9 cellular contexts compared by ENCODE assay signal in the genomic region with DNA sequence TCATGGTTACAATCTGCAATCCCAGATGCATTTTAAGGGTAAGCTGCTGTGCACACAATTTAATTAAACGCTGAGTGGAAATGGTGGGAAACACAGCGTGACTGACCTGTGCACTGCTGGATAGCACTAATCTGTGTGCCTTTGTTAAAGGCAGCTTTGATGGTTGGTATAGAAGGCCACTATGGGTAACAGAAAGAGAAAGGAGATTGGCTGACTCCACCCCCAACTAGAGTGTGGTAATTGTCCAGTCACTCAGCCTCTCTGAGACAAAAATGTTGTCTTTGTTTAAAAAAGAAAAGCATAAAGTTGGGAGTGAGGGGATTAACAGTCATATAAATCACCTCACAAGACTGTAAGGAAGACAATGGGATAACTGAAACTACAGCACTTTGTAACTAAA. TPM values are rescaled to one million over a fixed set of nuclear protein-coding genes. Genes with fewer than 3 reads are reported as not detected.
DNase-seq lines count a peak whose midpoint lies in the region; TF ChIP-seq lines count a peak whose summit lies in the region.
"Not testable (repeated sequence)": the region's sequence is repeated elsewhere in the genome, so short reads cannot be mapped to it uniquely, and the experiment has no call there.
"Had no signal": no experiment of that assay in that cellular context is flagged by ENCODE, and none has a peak within 500 bp of the region (broad histone marks: within the 10 kb centered on the region; RNA-seq: fewer than 3 reads in every experiment).

No MANE protein-coding gene starts in this region.

- H3K9me3 Mint-ChIP-seq in H9, endodermal cell: not testable (repeated sequence)

- not testable (repeated sequence) for H3K4me1 Mint-ChIP-seq in H9, endodermal cell

- not testable (repeated sequence) for H3K14ac ChIP-seq in H9 (ENCODE audit: insufficient read depth, low read length); neuronal stem cell (ENCODE audit: low read length)

- not testable (repeated sequence) for H3K9me3 ChIP-seq in H9 (ENCODE audit: control insufficient read depth, low read depth, low read length); MM.1S (replicated peaks; ENCODE audit: insufficient read depth, low read length); endodermal cell (ENCODE audit: control insufficient read depth, low read length); neuronal stem cell (replicated peaks in 1 of 2; ENCODE audit: control insufficient read depth in 2 of 2, insufficient read depth in 1 of 2, low read depth in 1 of 2, low read length in 2 of 2)

- not testable (repeated sequence) for H3K27me3 ChIP-seq in H9 (ENCODE audit: insufficient read depth, low read length); MM.1S (replicated peaks; ENCODE audit: insufficient read depth, low read length); endodermal cell (ENCODE audit: control insufficient read depth, insufficient read depth, low read length, poor library complexity, severe bottlenecking); neuronal stem cell (ENCODE audit: control insufficient read depth in 3 of 3, insufficient read depth in 3 of 3, low read depth in 1 of 3, low read length in 3 of 3)

- H4K91ac ChIP-seq in H9 (ENCODE audit: insufficient read length, low read depth, low read length); neuronal stem cell (ENCODE audit: low read depth, low read length, poor library complexity): not testable (repeated sequence)

- H2AK5ac ChIP-seq in H9 (ENCODE audit: insufficient read length, low read length); neuronal stem cell (ENCODE audit: low read depth, low read length): not testable (repeated sequence)

- H2BK20ac ChIP-seq in H9 (ENCODE audit: low read depth, low read length, poor library complexity, severe bottlenecking) = not testable (repeated sequence)

- H3K36me3 Mint-ChIP-seq in H9 (ENCODE audit: insufficient read depth in 1 of 3, low read depth in 3 of 3); endodermal cell (ENCODE audit: low read depth): not testable (repeated sequence)

- not testable (repeated sequence) for H3K4me2 ChIP-seq in H9 (ENCODE audit: insufficient read depth, insufficient read length, low read length); MM.1S (ENCODE audit: low read depth, low read length); neuronal stem cell (ENCODE audit: insufficient read depth, low read length, poor library complexity, severe bottlenecking)

- DNase-seq in Daoy (ENCODE audit: low read depth) (peak; percentile 0), H9 (peak; percentile 4), MM.1S (peak; percentile 26), astrocyte of the hippocampus (ENCODE audit: low read depth, low spot score) (peak; percentile 2), endodermal cell (peak; percentile 31), fibroblast of the aortic adventitia (ENCODE audit: low read depth) (peak; percentile 24), neuronal stem cell (ENCODE audit: low spot score) (peak; percentile 36)

- not testable (repeated sequence) for H3K4me1 ChIP-seq in H9 (ENCODE audit: insufficient read depth, low read length); MM.1S (ENCODE audit: low read length); endodermal cell (ENCODE audit: control insufficient read depth, insufficient read depth, low read length); neuronal stem cell (ENCODE audit: control insufficient read depth in 2 of 2, insufficient read depth in 1 of 2, low read depth in 1 of 2, low read length in 2 of 2)

- not testable (repeated sequence) for H4K20me1 ChIP-seq in H9 (ENCODE audit: control insufficient read depth, insufficient read depth, insufficient read length); MM.1S (ENCODE audit: insufficient read depth, low read length)

- H3K4me3 Mint-ChIP-seq in H9, endodermal cell: not testable (repeated sequence)

- not testable (repeated sequence) for H3K4ac ChIP-seq in H9 (ENCODE audit: low read depth, low read length); neuronal stem cell (ENCODE audit: low read length)

- H3T11ph ChIP-seq in H9 (ENCODE audit: low read length) = not testable (repeated sequence)

- H3K79me2 ChIP-seq in H9 (ENCODE audit: insufficient read depth, low read length); MM.1S (ENCODE audit: low read length): not testable (repeated sequence)

- TF ChIP-seq CTCF in H9 (conservative IDR thresholded peaks at IDR 0.05); MM.1S (IDR thresholded peaks at IDR 0.05; ENCODE audit: low read length); endodermal cell (conservative IDR thresholded peaks at IDR 0.05); fibroblast of the aortic adventitia (IDR thresholded peaks at IDR 0.05; ENCODE audit: insufficient read depth, low read length): not testable (repeated sequence)

- not testable (repeated sequence) for H2BK12ac ChIP-seq in H9 (ENCODE audit: insufficient read length, low read depth, low read length); neuronal stem cell (ENCODE audit: low read length)

- not testable (repeated sequence) for H3K27ac ChIP-seq in H9 (ENCODE audit: insufficient read length, low read depth, low read length); MM.1S (ENCODE audit: low read length); neuronal stem cell (replicated peaks; ENCODE audit: low read length)
- peak overlapping the region; percentile 17 for H3K27ac ChIP-seq in endodermal cell (ENCODE audit: low read depth, low read length)

- not testable (repeated sequence) for H3K36me3 ChIP-seq in MM.1S (replicated peaks; ENCODE audit: insufficient read depth, low read length); endodermal cell (ENCODE audit: control insufficient read depth, insufficient read depth, low read length); neuronal stem cell (replicated peaks in 1 of 2; ENCODE audit: control insufficient read depth in 2 of 2, insufficient read depth in 2 of 2, low read length in 2 of 2)

- H3K23ac ChIP-seq in H9 (ENCODE audit: insufficient read length, low read depth, low read length); neuronal stem cell (ENCODE audit: low read depth, low read length, poor library complexity): not testable (repeated sequence)

- no CpG with 5 or more reads among the region's 2 CpGs for WGBS in H9 (ENCODE audit: extremely low coverage, insufficient read length, low lambda C conversion rate)
- 45 to 70% methylated on average over 2 of the region's 2 CpGs for WGBS in endodermal cell (ENCODE audit: insufficient coverage in 1 of 2, insufficient read length in 1 of 2), 2 experiments
- WGBS in neuronal stem cell (ENCODE audit: extremely low coverage in 2 of 2, insufficient read length in 2 of 2, insufficient replicate concordance in 1 of 2), 2 donors = no CpG with 5 or more reads among the region's 2 CpGs

- not testable (repeated sequence) for H2BK15ac ChIP-seq in H9 (ENCODE audit: low read depth, low read length); neuronal stem cell (ENCODE audit: low read length)

- not testable (repeated sequence) for H4K8ac ChIP-seq in H9 (replicated peaks; ENCODE audit: insufficient read length, low read depth, low read length); neuronal stem cell (ENCODE audit: low read depth, low read length)

- not testable (repeated sequence) for H4K5ac ChIP-seq in H9 (ENCODE audit: insufficient read length, low read depth, low read length)

- H3K23me2 ChIP-seq in H9 (ENCODE audit: insufficient read length, low read depth, low read length, poor library complexity, severe bottlenecking) = not testable (repeated sequence)

- H3K56ac ChIP-seq in H9 (ENCODE audit: insufficient read length, low read depth, low read length) = not testable (repeated sequence)

- not testable (repeated sequence) for H3K9me2 ChIP-seq in MM.1S (replicated peaks; ENCODE audit: insufficient read depth, low read length)

- H2BK5ac ChIP-seq in H9 (ENCODE audit: insufficient read length, low read length); neuronal stem cell (ENCODE audit: low read length): not testable (repeated sequence)

- not testable (repeated sequence) for H3K27me3 Mint-ChIP-seq in H9 (ENCODE audit: low read depth); endodermal cell (ENCODE audit: insufficient read depth)

- H3K79me1 ChIP-seq in H9 (ENCODE audit: insufficient read depth, low read depth, low read length, poor library complexity, severe bottlenecking); neuronal stem cell (ENCODE audit: low read depth, low read length): not testable (repeated sequence)

- H2AFZ ChIP-seq in H9 (ENCODE audit: low read length); MM.1S (ENCODE audit: low read length); neuronal stem cell (ENCODE audit: low read length): not testable (repeated sequence)

- H3K4me3 ChIP-seq in MM.1S (ENCODE audit: low read length); endodermal cell (ENCODE audit: low read length); fibroblast of the aortic adventitia (ENCODE audit: low read depth, low read length); neuronal stem cell (ENCODE audit: low read length in 2 of 2): not testable (repeated sequence)

- not testable (repeated sequence) for H3F3A ChIP-seq in MM.1S (ENCODE audit: insufficient read depth, low read length)

- not testable (repeated sequence) for H3K9ac ChIP-seq in H9 (ENCODE audit: extremely low read depth, insufficient read length, low read length); MM.1S (ENCODE audit: low read length); endodermal cell (ENCODE audit: extremely low read depth, low read length, poor library complexity, severe bottlenecking); neuronal stem cell (ENCODE audit: low read depth, low read length, poor library complexity)

- H3K18ac ChIP-seq in H9 (ENCODE audit: insufficient read length, low read depth, low read length); neuronal stem cell (ENCODE audit: low read length): not testable (repeated sequence)

- not testable (repeated sequence) for H3K27ac Mint-ChIP-seq in H9, endodermal cell

- H2BK120ac ChIP-seq in H9 (ENCODE audit: low read depth, low read length, poor library complexity, severe bottlenecking); neuronal stem cell (ENCODE audit: low read depth, low read length): not testable (repeated sequence)

RNA-seq across cellular contexts. Expression of a gene that starts 48.8 kb away (rescaled TPM):
- total RNA-seq in Daoy (2014; rRNA removed; shearing (Covaris generic)) = 8.6 and 11.8 TPM in 2 replicates
- total RNA-seq in H9 (2021) = 4.6 and 4.7 TPM in 2 replicates
- 1 to 10 TPM; 4.7 to 6.1 TPM for total RNA-seq in endodermal cell
- 12.5 TPM for polyA plus RNA-seq in endodermal cell (2013, experiment 1 of 2)
- 11.8 TPM for polyA plus RNA-seq in endodermal cell (2013, experiment 2 of 2)
- total RNA-seq in fibroblast of the aortic adventitia (ENCODE audit: low replicate concordance) = 6.4 and 118 TPM in 2 replicates
- 5.9 TPM for polyA plus RNA-seq in neuronal stem cell (2013, experiment 1 of 2)
- 6.4 TPM for polyA plus RNA-seq in neuronal stem cell (2013, experiment 2 of 2)
- total RNA-seq: Caco-2; CD4-positive, alpha-beta T cell had no signal
